Comparison of ENCODE assay signal across 18 cellular contexts in genomic region chr22:27965547-27965946, GRCh38. TPM values are rescaled to one million over a fixed set of nuclear protein-coding genes. Genes with fewer than 3 reads are reported as not detected.
DNase-seq lines count a peak whose midpoint lies in the region; ATAC-seq, FAIRE-seq and TF ChIP-seq lines count a peak whose summit lies in the region.
"Had no signal": no experiment of that assay in that cellular context is flagged by ENCODE, and none has a peak within 500 bp of the region (broad histone marks: within the 10 kb centered on the region; RNA-seq: fewer than 3 reads in every experiment).

No MANE protein-coding gene starts in this region.

- peak; percentile 68 for ATAC-seq in mucosa of descending colon
- no peak for ATAC-seq in naive thymus-derived CD4-positive, alpha-beta T cell
- ATAC-seq in HG03571 (IDR thresholded peaks at IDR 0.05; ENCODE audit: unreplicated experiment), result no peak

- H3K36me3 ChIP-seq in bronchial epithelial cell (ENCODE audit: control insufficient read depth, insufficient read depth, low read length) (no peaks in the 10 kb centered on the region), mucosa of descending colon (ENCODE audit: low read depth) (no peaks in the 10 kb centered on the region)
- H3K36me3 ChIP-seq in naive thymus-derived CD4-positive, alpha-beta T cell (ENCODE audit: control insufficient read depth in 2 of 3, insufficient read depth in 3 of 3, low read length in 3 of 3), result no peaks in the 10 kb centered on the region
- H3K36me3 ChIP-seq: BLaER1 had no signal

- H3K36me3 Mint-ChIP-seq in nephron progenitor cell (ENCODE audit: low read depth), result peaks cover 35% of the 10 kb centered on the region
- H3K36me3 Mint-ChIP-seq in naive thymus-derived CD4-positive, alpha-beta T cell, result peaks cover 0 to 33% (median 21%) of the 10 kb centered on the region in 5 donors

- DNase-seq in DMS53 (lab: John Stamatoyannopoulos, UW) (peak; percentile 2), DMS53 treated with DMSO at 0.1 percent for 48 hours (lab: John Stamatoyannopoulos, UW; ENCODE audit: unreplicated experiment) (no peak), bronchial epithelial cell (ENCODE audit: low read depth) (peak; percentile 37), mucosa of descending colon (no peak), nephron progenitor cell (no peak)
- no peak for DNase-seq in naive thymus-derived CD4-positive, alpha-beta T cell
- DNase-seq: AML-193; CD8-positive, alpha-beta memory T cell; DMS79; HCEC 1CT; HFFc6; KBM-7 had no signal

- H3K27me3 ChIP-seq in bronchial epithelial cell (ENCODE audit: control insufficient read depth, insufficient read depth, low read length), result no peaks in the 10 kb centered on the region
- H3K27me3 ChIP-seq in naive thymus-derived CD4-positive, alpha-beta T cell (ENCODE audit: control insufficient read depth in 2 of 2, insufficient read depth in 2 of 2, low read length in 2 of 2), result no peaks in the 10 kb centered on the region
- H3K27me3 ChIP-seq: BLaER1 had no signal

- peaks cover 2% of the 10 kb centered on the region for H3K27me3 Mint-ChIP-seq in nephron progenitor cell (ENCODE audit: low read depth, poor library complexity)
- H3K27me3 Mint-ChIP-seq in naive thymus-derived CD4-positive, alpha-beta T cell, result no peaks in the 10 kb centered on the region

- H3K9me3 ChIP-seq in mucosa of descending colon, result peaks cover 4% of the 10 kb centered on the region
- H3K9me3 ChIP-seq in naive thymus-derived CD4-positive, alpha-beta T cell (ENCODE audit: control insufficient read depth in 2 of 3, low read length in 3 of 3), result no peaks in the 10 kb centered on the region
- H3K9me3 ChIP-seq: BLaER1 had no signal

- FAIRE-seq in bronchial epithelial cell (lab: Jason Lieb, UNC), result no peak
- FAIRE-seq: G401.6, GM12891 had no signal

- H3K9me3 Mint-ChIP-seq in nephron progenitor cell, result peaks cover 17% of the 10 kb centered on the region
- peaks cover 0 to 11% (median 0%) of the 10 kb centered on the region in 11 donors for H3K9me3 Mint-ChIP-seq in naive thymus-derived CD4-positive, alpha-beta T cell
- H3K9me3 Mint-ChIP-seq: CD8-positive, alpha-beta memory T cell; HFFc6 had no signal

- H3K4me3 Mint-ChIP-seq in nephron progenitor cell, result no peak overlapping the region
- H3K4me3 Mint-ChIP-seq in naive thymus-derived CD4-positive, alpha-beta T cell, result no peak overlapping the region
- H3K4me3 Mint-ChIP-seq: CD8-positive, alpha-beta memory T cell; HFFc6 had no signal

- CTCF ChIA-PET in naive thymus-derived CD4-positive, alpha-beta T cell (lab: Charles Lee), result no interaction called here

- H3K27ac Mint-ChIP-seq in nephron progenitor cell, result no peak overlapping the region
- H3K27ac Mint-ChIP-seq in naive thymus-derived CD4-positive, alpha-beta T cell, result no peak overlapping the region
- H3K27ac Mint-ChIP-seq: HFFc6 had no signal

- intact Hi-C loops in mucosa of descending colon (cut with DNase I, micrococcal nuclease), result no loop called here
- intact Hi-C loops in naive thymus-derived CD4-positive, alpha-beta T cell (cut with micrococcal nuclease), result no loop called here

- POLR2A ChIA-PET in naive thymus-derived CD4-positive, alpha-beta T cell (lab: Charles Lee), result no interaction called here

- no peak overlapping the region for H3K4me3 ChIP-seq in bronchial epithelial cell (ENCODE audit: low read depth, low read length)
- no peak overlapping the region for H3K4me3 ChIP-seq in mucosa of descending colon
- H3K4me3 ChIP-seq in naive thymus-derived CD4-positive, alpha-beta T cell (ENCODE audit: low read length), result no peak overlapping the region
- H3K4me3 ChIP-seq: BLaER1 had no signal

- H3K4me1 Mint-ChIP-seq in nephron progenitor cell, result peaks cover 24% of the 10 kb centered on the region
- peaks cover 0 to 6% (median 4%) of the 10 kb centered on the region in 7 donors for H3K4me1 Mint-ChIP-seq in naive thymus-derived CD4-positive, alpha-beta T cell
- H3K4me1 Mint-ChIP-seq: CD8-positive, alpha-beta memory T cell had no signal

- TF ChIP-seq CTCF in bronchial epithelial cell (IDR thresholded peaks at IDR 0.05; ENCODE audit: insufficient read depth, low read length, severe bottlenecking) (no peak), mucosa of descending colon (IDR thresholded peaks at IDR 0.05) (no peak), nephron progenitor cell (IDR thresholded peaks at IDR 0.05) (no peak)

- no peaks in the 10 kb centered on the region for H3K4me1 ChIP-seq in mucosa of descending colon (ENCODE audit: low read depth)
- no peaks in the 10 kb centered on the region for H3K4me1 ChIP-seq in naive thymus-derived CD4-positive, alpha-beta T cell (ENCODE audit: control insufficient read depth in 2 of 2, insufficient read depth in 2 of 2, low read length in 2 of 2)
- H3K4me1 ChIP-seq: BLaER1 had no signal

- H3K27ac ChIP-seq in naive thymus-derived CD4-positive, alpha-beta T cell (ENCODE audit: low read depth, low read length), result no peak overlapping the region
- H3K27ac ChIP-seq: 22Rv1, BLaER1, HL-60 had no signal

RNA-seq across cellular contexts. Expression of gene PITPNB, which starts 46.5 kb away (rescaled TPM):
- total RNA-seq in bronchial epithelial cell (16.8 and 21.3 TPM in 2 replicates), mucosa of descending colon (100 to 1,000 TPM in 1 of 3 donors, 10 to 100 TPM in 2; 42.5 to 130 (median 47.4) TPM)
- total RNA-seq in naive thymus-derived CD4-positive, alpha-beta T cell, result 10 to 100 TPM; 56.3 to 98.8 (median 62.8) TPM
- 10 to 100 TPM; 61.7 to 66.0 TPM for polyA plus RNA-seq in naive thymus-derived CD4-positive, alpha-beta T cell

Comparison
In these comparisons a context has a peak if more than half of its experiments do, and no peak if none do; other contexts are left out.
1. DNase-seq: peak in DMS53 (single experiment) and bronchial epithelial cell (single experiment); none in DMS53 treated with DMSO at 0.1 percent for 48 hours (single experiment), mucosa of descending colon (0 of 3), nephron progenitor cell (single experiment) and naive thymus-derived CD4-positive, alpha-beta T cell (0 of 9).